ENCODE assay signal across 11 cellular contexts in the genomic region with DNA sequence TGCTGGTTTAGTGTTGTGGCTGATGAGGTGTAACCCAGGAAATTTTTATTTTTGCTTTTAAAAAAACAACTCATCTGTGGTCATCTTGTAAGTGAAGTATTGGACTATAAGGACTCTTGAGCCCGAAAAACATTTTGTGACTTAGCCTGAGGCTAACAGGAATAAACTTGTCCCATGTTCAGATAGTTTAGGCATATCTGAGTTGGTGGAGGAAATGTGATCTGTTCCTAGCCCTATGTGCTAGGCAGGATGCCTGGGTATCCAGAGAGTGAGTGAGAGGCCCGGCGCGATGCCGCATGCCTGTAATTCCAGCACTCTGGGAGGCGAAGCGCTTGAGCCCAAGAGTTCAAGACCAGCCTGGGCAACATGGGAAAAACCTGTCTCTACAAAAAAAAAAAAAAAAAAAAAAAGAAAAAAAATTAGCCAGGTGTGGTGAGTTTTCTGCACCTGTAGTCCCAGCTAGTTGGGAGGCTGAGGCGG. TPM values are rescaled to one million over a fixed set of nuclear protein-coding genes. Genes with fewer than 3 reads are reported as not detected.
A peak's percentile ranks its signal among the peaks of the same experiment; 100 is the strongest.
DNase-seq lines count a peak whose midpoint lies in the region; ATAC-seq and TF ChIP-seq lines count a peak whose summit lies in the region.
"Had no signal": no experiment of that assay in that cellular context is flagged by ENCODE, and none has a peak within 500 bp of the region (broad histone marks: within the 10 kb centered on the region; RNA-seq: fewer than 3 reads in every experiment).

No MANE protein-coding gene starts in this region.

- intact Hi-C loops in MCF 10A (cut with micrococcal nuclease): loop anchor here (5.0 kb wide), 1 partner anchor 102 kb away; no protein-coding TSS in a partner anchor

- peak overlapping the region; percentile 24; the same call in 1 of the 2 replicates for H3K27ac ChIP-seq in C4-2B
- no peak overlapping the region; the same call in 1 of the 2 replicates for H3K27ac ChIP-seq in HEK293 (ENCODE audit: extremely low read depth, low read depth, low read length)
- H3K27ac ChIP-seq in muscle layer of duodenum (ENCODE audit: low read length): peak overlapping the region; percentile 31
- H3K27ac ChIP-seq in Karpas-422 (ENCODE audit: low read length): no peak overlapping the region
- H3K27ac ChIP-seq: HL-60 had no signal

- H3K4me2 ChIP-seq in Karpas-422 (ENCODE audit: low read depth, low read length, poor library complexity, severe bottlenecking): no peak overlapping the region

- no peaks in the 10 kb centered on the region for H3K36me3 Mint-ChIP-seq in MCF 10A (ENCODE audit: insufficient read depth, unreplicated experiment)

- no peak for TF ChIP-seq CTCF in C4-2B (conservative IDR thresholded peaks at IDR 0.05)
- no peak for TF ChIP-seq CTCF in HEK293 (tag by site-specific recombination; IDR thresholded peaks at IDR 0.05)
- no peak for TF ChIP-seq CTCF in MCF 10A (IDR thresholded peaks at IDR 0.05; ENCODE audit: unreplicated experiment)

- peaks cover 5% of the 10 kb centered on the region for H3K4me1 ChIP-seq in HEK293 (ENCODE audit: control insufficient read depth, insufficient read depth, low read length)
- H3K4me1 ChIP-seq in muscle layer of duodenum (ENCODE audit: control insufficient read depth in 1 of 2, insufficient read depth in 2 of 2, low read length in 2 of 2): peaks cover 10 to 12% of the 10 kb centered on the region in 2 donors
- peaks cover 23% of the 10 kb centered on the region for H3K4me1 ChIP-seq in Karpas-422 (ENCODE audit: low read length)

- no peaks in the 10 kb centered on the region for H3K9me3 Mint-ChIP-seq in MCF 10A (ENCODE audit: unreplicated experiment)
- H3K9me3 Mint-ChIP-seq: activated T-cell treated with anti-CD3 and anti-CD28 coated beads, Interleukin-2, amount 50 U/mL, for 4 hours had no signal

- H3K4me1 Mint-ChIP-seq in MCF 10A (ENCODE audit: insufficient read depth, unreplicated experiment): peaks cover 27% of the 10 kb centered on the region

- no peaks in the 10 kb centered on the region for H4K20me1 ChIP-seq in Karpas-422 (ENCODE audit: insufficient read depth, low read depth, low read length)

- H3K4me3 ChIP-seq in HEK293 (ENCODE audit: low read depth, low read length) (no peak overlapping the region), muscle layer of duodenum (ENCODE audit: low read depth in 1 of 2, low read length in 2 of 2) (no peak overlapping the region), Karpas-422 (ENCODE audit: low read length) (no peak overlapping the region)

- CTCF ChIA-PET in HEK293 (lab: Yijun Ruan, JAX): no interaction called here
- CTCF ChIA-PET in MCF 10A (lab: Yijun Ruan, JAX): interaction anchor here (0.7 kb wide), 1 partner anchor 118 kb away, joined by 3 read pairs; no protein-coding TSS in a partner anchor

- H3K27me3 ChIP-seq in muscle layer of duodenum (ENCODE audit: low read depth, low read length) (no peaks in the 10 kb centered on the region), Karpas-422 (ENCODE audit: low read length) (no peaks in the 10 kb centered on the region)

- POLR2A ChIA-PET in HEK293 (lab: Yijun Ruan, JAX): no interaction called here
- POLR2A ChIA-PET in MCF 10A (lab: Yijun Ruan, JAX): interaction anchor here (0.8 to 1.1 kb wide), 2 partner anchors 10 to 24 kb away, joined by 3 to 4 read pairs; no protein-coding TSS in a partner anchor

- no peak overlapping the region for H3K9ac ChIP-seq in Karpas-422 (ENCODE audit: low read length)

- H3K27me3 Mint-ChIP-seq in MCF 10A (ENCODE audit: insufficient read depth, unreplicated experiment): no peaks in the 10 kb centered on the region

- H3K9me2 ChIP-seq in Karpas-422 (replicated peaks; ENCODE audit: insufficient read depth, low read length): no peaks in the 10 kb centered on the region

- no peaks in the 10 kb centered on the region for H3K9me3 ChIP-seq in HEK293 (ENCODE audit: control insufficient read depth, insufficient read depth, low read depth, low read length)
- H3K9me3 ChIP-seq in muscle layer of duodenum (ENCODE audit: control insufficient read depth in 1 of 2, low read length in 2 of 2): no peaks in the 10 kb centered on the region
- H3K9me3 ChIP-seq in Karpas-422 (ENCODE audit: low read length): no peaks in the 10 kb centered on the region

- ATAC-seq in HG03095 (IDR thresholded peaks at IDR 0.05; ENCODE audit: unreplicated experiment): no peak
- ATAC-seq: activated T-cell treated with anti-CD3 and anti-CD28 coated beads, Interleukin-2, amount 50 U/mL, for 4 hours had no signal

- no TSS peak for BruUV-seq in MCF 10A (replicated peaks; lab: Mats Ljungman, UMichigan)

- H3K36me3 ChIP-seq in HEK293 (ENCODE audit: control insufficient read depth in 2 of 2, insufficient read depth in 1 of 2, low read length in 2 of 2): no peaks in the 10 kb centered on the region
- no peaks in the 10 kb centered on the region for H3K36me3 ChIP-seq in muscle layer of duodenum (ENCODE audit: control insufficient read depth in 1 of 2, insufficient read depth in 2 of 2, low read length in 2 of 2)
- H3K36me3 ChIP-seq in Karpas-422 (ENCODE audit: insufficient read depth, low read length): no peaks in the 10 kb centered on the region

- peak overlapping the region; percentile 57 for H3K27ac Mint-ChIP-seq in MCF 10A (ENCODE audit: low read depth, unreplicated experiment)

- H3K79me2 ChIP-seq in Karpas-422 (ENCODE audit: low read length): peaks cover 77% of the 10 kb centered on the region

- DNase-seq in MCF 10A (ENCODE audit: unreplicated experiment): peak; percentile 31
- no peak for DNase-seq in OCI-M1 (lab: John Stamatoyannopoulos, UW)
- no peak for DNase-seq in Karpas-422
- no peak for DNase-seq in CD1c-positive myeloid dendritic cell (ENCODE audit: extremely low spot score)
- DNase-seq: activated T-cell treated with anti-CD3 and anti-CD28 coated beads, Interleukin-2, amount 50 U/mL, for 4 hours; cortex of kidney had no signal

- H2AFZ ChIP-seq in Karpas-422 (ENCODE audit: low read length): no peak overlapping the region

- H3K4me3 Mint-ChIP-seq in MCF 10A (ENCODE audit: unreplicated experiment): peak overlapping the region; percentile 44

TF ChIP-seq in HEK293, 187 proteins besides CTCF, POLR2A, EP300 and RAD21:
- no peak for TF ChIP-seq ZBTB6 (tag by site-specific recombination; IDR thresholded peaks at IDR 0.05)
- TF ChIP-seq PRDM6 (tag by site-specific recombination; IDR thresholded peaks at IDR 0.05): peak; percentile 31; the same call in 1 of the 2 replicates

RNA-seq across cellular contexts. Expression of gene SMS, which starts 3.7 kb away (rescaled TPM):
- 160 and 181 TPM in 2 replicates for total RNA-seq in MCF 10A (2022)
- 116 and 131 TPM in 2 replicates for total RNA-seq in Karpas-422 (2014; rRNA removed; shearing (Covaris generic); ENCODE audit: low replicate concordance)

Comparison
In these comparisons a context has a peak if more than half of its experiments do, and no peak if none do; other contexts are left out.
1. H3K27ac ChIP-seq: peak in C4-2B (single experiment) and muscle layer of duodenum (single experiment); none in HEK293 (single experiment) and Karpas-422 (single experiment).